In genomic region chr14:18582908-18583307, GRCh38 we compare ENCODE assay signal across 13 cellular contexts. TPM values are rescaled to one million over a fixed set of nuclear protein-coding genes. Genes with fewer than 3 reads are reported as not detected.
DNase-seq lines count a peak whose midpoint lies in the region; ATAC-seq and TF ChIP-seq lines count a peak whose summit lies in the region.
"Not testable (repeated sequence)": the region's sequence is repeated elsewhere in the genome, so short reads cannot be mapped to it uniquely, and the experiment has no call there.
"Had no signal": no experiment of that assay in that cellular context is flagged by ENCODE, and none has a peak within 500 bp of the region (broad histone marks: within the 10 kb centered on the region; RNA-seq: fewer than 3 reads in every experiment).

No MANE protein-coding gene starts in this region.

- DNase-seq in Daoy (ENCODE audit: low read depth) (peak; percentile 68), RPMI8226 (peak; percentile 2), islet precursor cell (peak; percentile 6), upper lobe of right lung (peak; percentile 20)
- DNase-seq in LNCaP clone FGC (ENCODE audit: low read depth): not testable (repeated sequence)

- not testable (repeated sequence) for H3K36me3 ChIP-seq in upper lobe of right lung

- TF ChIP-seq CTCF in LNCaP clone FGC (IDR thresholded peaks at IDR 0.05; ENCODE audit: control insufficient read depth, extremely low read depth, insufficient read depth); upper lobe of right lung (IDR thresholded peaks at IDR 0.05): not testable (repeated sequence)

- intact Hi-C loops in upper lobe of right lung (cut with DNase I): not testable (repeated sequence)

- not testable (repeated sequence) for H3K27me3 ChIP-seq in upper lobe of right lung

- not testable (repeated sequence) for H3K9me3 ChIP-seq in upper lobe of right lung

- not testable (repeated sequence) for H3K4me1 ChIP-seq in upper lobe of right lung

- H3K27ac ChIP-seq in upper lobe of right lung: not testable (repeated sequence)

- ATAC-seq in upper lobe of right lung: peak; percentile 19

- peak overlapping the region; percentile 42 for H3K4me3 ChIP-seq in LNCaP clone FGC (ENCODE audit: low read depth, low read length)
- not testable (repeated sequence) for H3K4me3 ChIP-seq in upper lobe of right lung

RNA-seq across cellular contexts. Expression of gene OR11H12, which starts 18.0 kb away (rescaled TPM):
- not detected in 2 replicates for total RNA-seq in Daoy (2014; rRNA removed; shearing (Covaris generic))
- not detected for total RNA-seq in upper lobe of right lung
- total RNA-seq: A172; B cell; Caco-2; Calu3; CD4-positive, alpha-beta T cell; CD8-positive, alpha-beta T cell; G401; GM12878 had no signal
